22 cellular contexts compared by ENCODE assay signal in genomic region chr20:52033313-52033712, GRCh38.
DNase-seq lines count a peak whose midpoint lies in the region; ATAC-seq and TF ChIP-seq lines count a peak whose summit lies in the region.
"Had no signal": no experiment of that assay in that cellular context is flagged by ENCODE, and none has a peak within 500 bp of the region (broad histone marks: within the 10 kb centered on the region; RNA-seq: fewer than 3 reads in every experiment).

No MANE protein-coding gene starts in this region.

- H4K8ac ChIP-seq in mesendoderm (ENCODE audit: low read depth, low read length), result no peak overlapping the region

- no peak overlapping the region for H2BK15ac ChIP-seq in mesendoderm (replicated peaks; ENCODE audit: low read depth)

- no CpG with 5 or more reads among the region's 5 CpGs for WGBS in mesendoderm (ENCODE audit: extremely low coverage, insufficient coverage, low lambda C conversion rate)

- DNase-seq in EL (peak; percentile 6), M059J (ENCODE audit: low read depth) (peak; percentile 43), astrocyte of the spinal cord (ENCODE audit: low read depth, low spot score) (peak; percentile 10), mesendoderm (peak; percentile 49), colonic mucosa (no peak), substantia nigra (lab: John Stamatoyannopoulos, UW) (no peak), NCI-H510A (lab: John Stamatoyannopoulos, UW) (no peak)
- DNase-seq: activated CD8-positive, alpha-beta memory T cell treated with anti-CD3 and anti-CD28 coated beads for 24 hours; activated T-cell treated with anti-CD3 and anti-CD28 coated beads, Interleukin-2, amount 50 U/mL, for 72 hours; CD8-positive, alpha-beta T cell; DMS79 treated with DMSO at 0.1 percent for 48 hours; effector CD8-positive, alpha-beta T cell; NCI-H1092; NCI-H2029; NCI-H446 treated with DMSO at 0.1 percent for 48 hours; spleen; stimulated activated CD4-positive, alpha-beta T cell treated with anti-CD3 and anti-CD28 coated beads, Interleukin-4, amount 100 ng/mL, for 24 hours; trophoblast cell had no signal

- no peaks in the 10 kb centered on the region for H3K9me3 ChIP-seq in colonic mucosa
- H3K9me3 ChIP-seq: ascending aorta, spleen had no signal

- H3K27ac ChIP-seq in mesendoderm (ENCODE audit: low read depth, low read length), result no peak overlapping the region
- H3K27ac ChIP-seq in colonic mucosa, result no peak overlapping the region
- no peak overlapping the region for H3K27ac ChIP-seq in substantia nigra (ENCODE audit: low read depth, low read length, poor library complexity, severe bottlenecking)
- H3K27ac ChIP-seq: ascending aorta, spleen had no signal

- H3K18ac ChIP-seq in mesendoderm (ENCODE audit: low read length), result no peak overlapping the region

- no peaks in the 10 kb centered on the region for H3K79me2 ChIP-seq in mesendoderm (ENCODE audit: control insufficient read depth, insufficient read depth, low read length)

- no peaks in the 10 kb centered on the region for H3K79me1 ChIP-seq in mesendoderm (ENCODE audit: low read length)

- no peak overlapping the region for H3K56ac ChIP-seq in mesendoderm (ENCODE audit: low read length)

- H2AK5ac ChIP-seq in mesendoderm (ENCODE audit: low read length), result no peak overlapping the region

- H3K23ac ChIP-seq in mesendoderm (ENCODE audit: low read length), result no peak overlapping the region

- intact Hi-C loops in colonic mucosa (cut with DNase I), result no loop called here

- H3K4me1 ChIP-seq in mesendoderm (ENCODE audit: control insufficient read depth, low read depth, low read length) (no peaks in the 10 kb centered on the region), colonic mucosa (peaks cover 4% of the 10 kb centered on the region)
- H3K4me1 ChIP-seq: ascending aorta had no signal

- no peak overlapping the region for H2BK120ac ChIP-seq in mesendoderm (ENCODE audit: low read depth, low read length)

- H3K27me3 ChIP-seq in mesendoderm (ENCODE audit: insufficient read depth, low read length, poor library complexity) (no peaks in the 10 kb centered on the region), colonic mucosa (no peaks in the 10 kb centered on the region)
- H3K27me3 ChIP-seq: ascending aorta, spleen had no signal

- H3K9ac ChIP-seq in mesendoderm (ENCODE audit: low read length), result no peak overlapping the region
- H3K9ac ChIP-seq in colonic mucosa (ENCODE audit: low read depth in 2 of 2, low read length in 2 of 2), result no peak overlapping the region

- no peak for ATAC-seq in HG03432 (IDR thresholded peaks at IDR 0.05; ENCODE audit: unreplicated experiment)
- ATAC-seq: activated CD4-positive, CD25-positive, alpha-beta regulatory T cell treated with anti-CD3 and anti-CD28 coated beads, Interleukin-2, amount 50 U/mL, for 24 hours; activated T-cell treated with anti-CD3 and anti-CD28 coated beads, Interleukin-2, amount 50 U/mL, for 72 hours; CD8-positive, alpha-beta T cell; left lobe of liver had no signal

- no peak overlapping the region for H3K4ac ChIP-seq in mesendoderm (ENCODE audit: low read depth, low read length)

- H3K4me3 ChIP-seq in astrocyte of the spinal cord (ENCODE audit: low read depth, low read length), result no peak overlapping the region
- H3K4me3 ChIP-seq in mesendoderm (ENCODE audit: low read length), result no peak overlapping the region
- no peak overlapping the region for H3K4me3 ChIP-seq in colonic mucosa
- H3K4me3 ChIP-seq: ascending aorta, spleen had no signal

- H3K36me3 ChIP-seq in mesendoderm (ENCODE audit: control insufficient read depth, insufficient read depth, low read length) (no peaks in the 10 kb centered on the region), colonic mucosa (no peaks in the 10 kb centered on the region)
- H3K36me3 ChIP-seq: ascending aorta, spleen had no signal

- no peak overlapping the region for H2BK5ac ChIP-seq in mesendoderm (ENCODE audit: low read length)

- H3K4me2 ChIP-seq in mesendoderm (ENCODE audit: low read length), result no peak overlapping the region

- in situ Hi-C loops in astrocyte of the spinal cord (cut with HindIII; ENCODE audit: low sequenced_read_pairs), result no loop called here

- TF ChIP-seq CTCF in astrocyte of the spinal cord (IDR thresholded peaks at IDR 0.05; ENCODE audit: low read depth, low read length) (no peak), colonic mucosa (IDR thresholded peaks at IDR 0.05) (no peak)

- H4K5ac ChIP-seq in mesendoderm (ENCODE audit: low read length), result no peak overlapping the region

Comparison
In these comparisons a context has a peak if more than half of its experiments do, and no peak if none do; other contexts are left out.
1. DNase-seq: peak in EL (single experiment), M059J (single experiment), astrocyte of the spinal cord (single experiment) and mesendoderm (single experiment); none in colonic mucosa (single experiment), substantia nigra (0 of 49) and NCI-H510A (single experiment).